ENCODE assay signal across 14 cellular contexts in the genomic region with DNA sequence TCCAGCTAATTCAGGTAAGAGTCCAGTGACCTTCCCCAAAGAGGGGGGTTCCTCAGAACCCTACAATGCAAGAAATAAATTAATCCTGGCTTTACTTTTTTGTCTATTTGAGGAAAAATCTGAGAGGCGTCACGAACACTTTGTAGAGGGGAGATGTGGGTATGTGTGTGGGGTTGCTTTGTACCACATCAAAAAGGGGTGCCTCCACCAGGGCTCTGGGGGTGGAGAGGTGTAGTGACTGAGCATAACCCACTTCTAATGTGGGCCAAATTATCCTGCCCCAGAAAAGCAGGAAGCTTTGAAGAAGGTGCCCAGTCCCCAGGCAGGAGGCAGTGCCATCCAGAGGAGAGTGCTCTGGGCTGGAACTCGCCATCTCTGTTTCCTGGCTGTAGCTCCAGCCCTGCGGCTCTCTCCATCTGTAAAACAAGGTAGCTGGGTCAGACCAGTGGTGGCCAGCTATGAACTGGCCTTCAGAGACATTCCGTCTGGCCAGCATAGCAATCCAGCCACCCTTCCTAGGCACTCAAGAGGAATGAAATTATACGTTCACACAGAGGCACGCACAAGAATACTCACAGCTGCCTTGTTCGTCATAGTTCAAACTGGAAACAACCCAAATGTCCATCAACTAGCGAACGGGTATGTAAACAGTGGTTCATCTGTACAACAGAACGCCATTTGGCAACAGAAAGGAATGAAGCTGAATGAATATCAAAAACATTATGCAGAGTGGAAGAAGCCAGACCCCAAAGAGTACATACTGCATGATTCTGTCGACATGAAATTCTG. TPM values are rescaled to one million over a fixed set of nuclear protein-coding genes. Genes with fewer than 3 reads are reported as not detected.
A peak's percentile ranks its signal among the peaks of the same experiment; 100 is the strongest.
DNase-seq lines count a peak whose midpoint lies in the region; ATAC-seq and TF ChIP-seq lines count a peak whose summit lies in the region.
"Had no signal": no experiment of that assay in that cellular context is flagged by ENCODE, and none has a peak within 500 bp of the region (broad histone marks: within the 10 kb centered on the region; RNA-seq: fewer than 3 reads in every experiment).

No MANE protein-coding gene starts in this region.

- no peaks in the 10 kb centered on the region for H3K27me3 ChIP-seq in transverse colon
- H3K27me3 ChIP-seq: vagina had no signal

- H3K4me1 Mint-ChIP-seq in activated naive CD8-positive, alpha-beta T cell treated with anti-CD3 and anti-CD28 coated beads, Interleukin-2, amount 10 ng/mL, durations not matched to agents 7 days and 5 days: peaks cover 32% of the 10 kb centered on the region
- peaks cover 33% of the 10 kb centered on the region for H3K4me1 Mint-ChIP-seq in activated naive CD8-positive, alpha-beta T cell treated with anti-CD3 and anti-CD28 coated beads for 36 hours
- peaks cover 32% of the 10 kb centered on the region for H3K4me1 Mint-ChIP-seq in activated CD8-positive, alpha-beta T cell treated with anti-CD3 and anti-CD28 coated beads for 36 hours (ENCODE audit: low read depth)

- TF ChIP-seq CTCF in activated CD8-positive, alpha-beta T cell treated with anti-CD3 and anti-CD28 coated beads for 36 hours (IDR thresholded peaks at IDR 0.05): no peak
- TF ChIP-seq CTCF in transverse colon (IDR thresholded peaks at IDR 0.05): no peak

- WGBS in transverse colon (ENCODE audit: low coverage in 1 of 2), 2 donors: 54 to 72% methylated on average over 4 to 12 of the region's 12 CpGs

- H3K9me3 ChIP-seq in transverse colon: no peaks in the 10 kb centered on the region
- H3K9me3 ChIP-seq: vagina had no signal

- H3K36me3 ChIP-seq in transverse colon: no peaks in the 10 kb centered on the region
- H3K36me3 ChIP-seq: vagina had no signal

- H3K27me3 Mint-ChIP-seq in activated naive CD8-positive, alpha-beta T cell treated with anti-CD3 and anti-CD28 coated beads, Interleukin-2, amount 10 ng/mL, durations not matched to agents 7 days and 5 days: peaks cover 13% of the 10 kb centered on the region
- peaks cover 4% of the 10 kb centered on the region for H3K27me3 Mint-ChIP-seq in activated naive CD8-positive, alpha-beta T cell treated with anti-CD3 and anti-CD28 coated beads for 36 hours
- H3K27me3 Mint-ChIP-seq in activated CD8-positive, alpha-beta T cell treated with anti-CD3 and anti-CD28 coated beads for 36 hours: peaks cover 8% of the 10 kb centered on the region

- H3K36me3 Mint-ChIP-seq in activated naive CD8-positive, alpha-beta T cell treated with anti-CD3 and anti-CD28 coated beads, Interleukin-2, amount 10 ng/mL, durations not matched to agents 7 days and 5 days: no peaks in the 10 kb centered on the region
- no peaks in the 10 kb centered on the region for H3K36me3 Mint-ChIP-seq in activated naive CD8-positive, alpha-beta T cell treated with anti-CD3 and anti-CD28 coated beads for 36 hours
- no peaks in the 10 kb centered on the region for H3K36me3 Mint-ChIP-seq in activated CD8-positive, alpha-beta T cell treated with anti-CD3 and anti-CD28 coated beads for 36 hours (ENCODE audit: low read depth)

- POLR2A ChIA-PET in activated naive CD8-positive, alpha-beta T cell treated with anti-CD3 and anti-CD28 coated beads, Interleukin-2, amount 10 ng/mL, durations not matched to agents 7 days and 5 days (lab: Charles Lee): interaction anchor here (0.8 kb wide), 1 partner anchor 89 kb away, joined by 3 read pairs; no protein-coding TSS in a partner anchor
- POLR2A ChIA-PET in activated CD8-positive, alpha-beta T cell treated with anti-CD3 and anti-CD28 coated beads for 36 hours (lab: Charles Lee): interaction anchor here (0.6 to 3.2 kb wide), 7 partner anchors 39 to 369 kb away, joined by 3 to 10 read pairs (median 4); no protein-coding TSS in a partner anchor

- TF ChIP-seq EP300 in transverse colon (IDR thresholded peaks at IDR 0.05; ENCODE audit: low read depth): no peak

- no peak for ATAC-seq in activated naive CD8-positive, alpha-beta T cell treated with anti-CD3 and anti-CD28 coated beads, Interleukin-2, amount 10 ng/mL, durations not matched to agents 7 days and 5 days (ENCODE audit: low read depth)
- peak; percentile 25 for ATAC-seq in activated CD8-positive, alpha-beta T cell treated with anti-CD3 and anti-CD28 coated beads for 36 hours
- no peak for ATAC-seq in HG03457 (IDR thresholded peaks at IDR 0.05; ENCODE audit: unreplicated experiment)

- DNase-seq in activated naive CD8-positive, alpha-beta T cell treated with anti-CD3 and anti-CD28 coated beads, Interleukin-2, amount 10 ng/mL, durations not matched to agents 7 days and 5 days: no peak
- DNase-seq in activated naive CD8-positive, alpha-beta T cell treated with anti-CD3 and anti-CD28 coated beads for 36 hours: no peak
- peak; percentile 27 for DNase-seq in activated CD8-positive, alpha-beta T cell treated with anti-CD3 and anti-CD28 coated beads for 36 hours
- peak; percentile 56 for DNase-seq in fibroblast of the conjunctiva (ENCODE audit: low read depth)
- no peak for DNase-seq in transverse colon
- no peak for DNase-seq in NCI-H774 (lab: John Stamatoyannopoulos, UW)
- DNase-seq in GM03348 (ENCODE audit: low spot score): no peak
- DNase-seq: AML-193; effector CD4-positive, alpha-beta T cell; GF-D8; hippocampal formation had no signal

- H3K27ac ChIP-seq in transverse colon: peak overlapping the region in 3 of 4 donors; percentile 2 to 53 (median 29)
- H3K27ac ChIP-seq: vagina had no signal

- intact Hi-C loops in activated CD8-positive, alpha-beta T cell treated with anti-CD3 and anti-CD28 coated beads for 36 hours (cut with micrococcal nuclease): no loop called here
- intact Hi-C loops in transverse colon (cut with DNase I; ENCODE audit: low total_unique reads): no loop called here

- no peak overlapping the region for H3K4me3 ChIP-seq in transverse colon
- H3K4me3 ChIP-seq: vagina had no signal

- peaks cover 0 to 10% (median 5%) of the 10 kb centered on the region in 4 donors for H3K4me1 ChIP-seq in transverse colon

- CTCF ChIA-PET in activated CD8-positive, alpha-beta T cell treated with anti-CD3 and anti-CD28 coated beads for 36 hours (lab: Charles Lee): interaction anchor here (0.5 to 11.7 kb wide), 17 partner anchors 11 to 537 kb away, joined by 3 to 395 read pairs (median 4); no protein-coding TSS in a partner anchor

- H3K27ac Mint-ChIP-seq in activated naive CD8-positive, alpha-beta T cell treated with anti-CD3 and anti-CD28 coated beads, Interleukin-2, amount 10 ng/mL, durations not matched to agents 7 days and 5 days: peak overlapping the region; percentile 17
- no peak overlapping the region for H3K27ac Mint-ChIP-seq in activated naive CD8-positive, alpha-beta T cell treated with anti-CD3 and anti-CD28 coated beads for 36 hours
- no peak overlapping the region for H3K27ac Mint-ChIP-seq in activated CD8-positive, alpha-beta T cell treated with anti-CD3 and anti-CD28 coated beads for 36 hours
- H3K27ac Mint-ChIP-seq: T-helper 2 cell treated with Interferon-gamma antibody and Interleukin-4, amounts not matched to agents 5 μg/mL and 100 μg/mL, for 36 hours had no signal

- no peaks in the 10 kb centered on the region for H3K9me3 Mint-ChIP-seq in activated naive CD8-positive, alpha-beta T cell treated with anti-CD3 and anti-CD28 coated beads, Interleukin-2, amount 10 ng/mL, durations not matched to agents 7 days and 5 days
- peaks cover 4% of the 10 kb centered on the region for H3K9me3 Mint-ChIP-seq in activated naive CD8-positive, alpha-beta T cell treated with anti-CD3 and anti-CD28 coated beads for 36 hours
- H3K9me3 Mint-ChIP-seq in activated CD8-positive, alpha-beta T cell treated with anti-CD3 and anti-CD28 coated beads for 36 hours: no peaks in the 10 kb centered on the region
- H3K9me3 Mint-ChIP-seq: T-helper 2 cell treated with Interferon-gamma antibody and Interleukin-4, amounts not matched to agents 5 μg/mL and 100 μg/mL, for 36 hours had no signal

- H3K4me3 Mint-ChIP-seq in activated naive CD8-positive, alpha-beta T cell treated with anti-CD3 and anti-CD28 coated beads, Interleukin-2, amount 10 ng/mL, durations not matched to agents 7 days and 5 days: no peak overlapping the region
- no peak overlapping the region for H3K4me3 Mint-ChIP-seq in activated naive CD8-positive, alpha-beta T cell treated with anti-CD3 and anti-CD28 coated beads for 36 hours
- no peak overlapping the region for H3K4me3 Mint-ChIP-seq in activated CD8-positive, alpha-beta T cell treated with anti-CD3 and anti-CD28 coated beads for 36 hours
- H3K4me3 Mint-ChIP-seq: T-helper 2 cell treated with Interferon-gamma antibody and Interleukin-4, amounts not matched to agents 5 μg/mL and 100 μg/mL, for 36 hours had no signal

- no peak for TF ChIP-seq POLR2A in transverse colon (IDR thresholded peaks at IDR 0.05)

- in situ Hi-C loops in transverse colon (cut with MboI; ENCODE audit: low pct_ligation_motif_present in 1 of 4, low pct_unique_long_range_greater_than_20kb in 1 of 4, low sequenced_read_pairs in 3 of 4): loop anchor here in 3 of 4 donors (25.0 kb wide), 1 partner anchor 541 kb away; no protein-coding TSS in a partner anchor

RNA-seq across cellular contexts. Expression of a gene that starts 45.4 kb away (rescaled TPM):
- total RNA-seq in activated naive CD8-positive, alpha-beta T cell treated with anti-CD3 and anti-CD28 coated beads, Interleukin-2, amount 10 ng/mL, durations not matched to agents 7 days and 5 days: 100 to 1,000 TPM; 215 to 246 TPM
- 100 to 1,000 TPM; 187 to 193 TPM for total RNA-seq in activated naive CD8-positive, alpha-beta T cell treated with anti-CD3 and anti-CD28 coated beads for 36 hours
- total RNA-seq in activated CD8-positive, alpha-beta T cell treated with anti-CD3 and anti-CD28 coated beads for 36 hours: 100 to 1,000 TPM; 173 to 191 TPM
- 10 to 100 TPM; 11.1 to 17.3 (median 15.3) TPM for total RNA-seq in transverse colon

RNA-seq across cellular contexts. Expression of a gene that starts 58.3 kb away (rescaled TPM):
- under 1 TPM; 0.17 to 0.22 TPM for total RNA-seq in activated naive CD8-positive, alpha-beta T cell treated with anti-CD3 and anti-CD28 coated beads, Interleukin-2, amount 10 ng/mL, durations not matched to agents 7 days and 5 days
- 1 to 10 TPM; 1.9 to 2.6 TPM for total RNA-seq in activated naive CD8-positive, alpha-beta T cell treated with anti-CD3 and anti-CD28 coated beads for 36 hours
- total RNA-seq in activated CD8-positive, alpha-beta T cell treated with anti-CD3 and anti-CD28 coated beads for 36 hours: 1 to 10 TPM; 1.5 to 1.8 TPM
- under 1 TPM in 1 of 4 donors, not detected in 3; 0.16 TPM for total RNA-seq in transverse colon

Comparison
In these comparisons a context has a peak if more than half of its experiments do, and no peak if none do; other contexts are left out.
1. DNase-seq: peak in activated CD8-positive, alpha-beta T cell treated with anti-CD3 and anti-CD28 coated beads for 36 hours (single experiment) and fibroblast of the conjunctiva (single experiment); none in activated naive CD8-positive, alpha-beta T cell treated with anti-CD3 and anti-CD28 coated beads, Interleukin-2, amount 10 ng/mL, durations not matched to agents 7 days and 5 days (single experiment), activated naive CD8-positive, alpha-beta T cell treated with anti-CD3 and anti-CD28 coated beads for 36 hours (single experiment), transverse colon (single experiment), NCI-H774 (single experiment) and GM03348 (single experiment).
2. RNA of a gene that starts 45.4 kb away (total RNA-seq): 215 to 246 TPM in activated naive CD8-positive, alpha-beta T cell treated with anti-CD3 and anti-CD28 coated beads, Interleukin-2, amount 10 ng/mL, durations not matched to agents 7 days and 5 days, 187 to 193 TPM in activated naive CD8-positive, alpha-beta T cell treated with anti-CD3 and anti-CD28 coated beads for 36 hours and 173 to 191 TPM in activated CD8-positive, alpha-beta T cell treated with anti-CD3 and anti-CD28 coated beads for 36 hours; 11.1 to 17.3 TPM in transverse colon; every median in the first group is over 4 times any median in the second.